In genomic region chr20:372543-373082, GRCh38 we compare ENCODE assay signal across 8 cellular contexts. TPM values are rescaled to one million over a fixed set of nuclear protein-coding genes. Genes with fewer than 3 reads are reported as not detected.
DNase-seq lines count a peak whose midpoint lies in the region; ATAC-seq and TF ChIP-seq lines count a peak whose summit lies in the region.
"Not testable (repeated sequence)": the region's sequence is repeated elsewhere in the genome, so short reads cannot be mapped to it uniquely, and the experiment has no call there.

No MANE protein-coding gene starts in this region.

- peak overlapping the region; percentile 58 for H3K9ac ChIP-seq in PC-3 (ENCODE audit: low read length)

- H3K4me1 ChIP-seq in ACC112 (ENCODE audit: control insufficient read depth, insufficient read depth, low read length, unreplicated experiment), result peaks cover 33% of the 10 kb centered on the region
- peaks cover 52% of the 10 kb centered on the region for H3K4me1 ChIP-seq in PC-3 (ENCODE audit: insufficient read depth, low read length)
- H3K4me1 ChIP-seq in body of pancreas, result peaks cover 45% of the 10 kb centered on the region
- H3K4me1 ChIP-seq in foreskin keratinocyte, result peaks cover 16% of the 10 kb centered on the region
- peaks cover 25% of the 10 kb centered on the region for H3K4me1 ChIP-seq in mesodermal cell (ENCODE audit: control insufficient read depth, insufficient read depth, low read length, poor library complexity, severe bottlenecking)

- POLR2A ChIA-PET in PC-3 (lab: Charles Lee; ENCODE audit: unreplicated experiment), result interaction anchor here (1.4 kb wide), 1 partner anchor 8 kb away, joined by 11 read pairs; the partner anchor contains the start of gene TRIB3

- H3K9me3 ChIP-seq in PC-3 (ENCODE audit: low read length); body of pancreas; mesodermal cell (ENCODE audit: control insufficient read depth, low read length): not testable (repeated sequence)

- not testable (repeated sequence) for H3K36me3 Mint-ChIP-seq in stimulated activated memory B cell treated with anti-CD40 and anti-IgM and Interleukin-4, amounts not matched to agents 10 μg/mL and 1 μg/mL and 100 μg/mL, for 72 hours

- H4K20me1 ChIP-seq in PC-3 (ENCODE audit: low read length), result not testable (repeated sequence)

- H3K27ac ChIP-seq in ACC112 (ENCODE audit: low read depth, low read length), result peak overlapping the region; percentile 85
- H3K27ac ChIP-seq in PC-3 (ENCODE audit: low read length), result peak overlapping the region; percentile 92
- H3K27ac ChIP-seq in body of pancreas, result peak overlapping the region; percentile 73 to 83 (median 80)
- peak overlapping the region; percentile 96 for H3K27ac ChIP-seq in foreskin keratinocyte
- H3K27ac ChIP-seq in mesodermal cell (ENCODE audit: low read depth, low read length, severe bottlenecking), result peak overlapping the region; percentile 87

- TF ChIP-seq CTCF in PC-3 (conservative IDR thresholded peaks at IDR 0.05; ENCODE audit: low read depth, low read length); body of pancreas (IDR thresholded peaks at IDR 0.05); foreskin keratinocyte (conservative IDR thresholded peaks at IDR 0.05): not testable (repeated sequence)

- 92 to 93% methylated on average over 11 of the region's 11 CpGs for WGBS in body of pancreas, 2 donors
- 89 to 96% methylated on average over 9 of the region's 11 CpGs for whole genome bisulfite sequencing in mesodermal cell (ENCODE audit: insufficient coverage in 2 of 2), 2 experiments

- CTCF ChIA-PET in PC-3 (lab: Charles Lee), result interaction anchor here (0.8 to 1.4 kb wide), 3 partner anchors 8 to 16 kb away, joined by 3 to 12 read pairs (median 3); no protein-coding TSS in a partner anchor

- not testable (repeated sequence) for H3K9me2 ChIP-seq in PC-3 (replicated peaks; ENCODE audit: low read length)

- BruUV-seq in PC-3 (replicated peaks; lab: Mats Ljungman, UMichigan), result not testable (repeated sequence)

- not testable (repeated sequence) for H3K27me3 ChIP-seq in ACC112 (ENCODE audit: insufficient read depth, low read length); PC-3 (ENCODE audit: low read length); body of pancreas; foreskin keratinocyte

- H3K36me3 ChIP-seq in ACC112 (ENCODE audit: insufficient read depth, low read length); PC-3 (ENCODE audit: low read depth, low read length); body of pancreas (replicated peaks in 1 of 2; ENCODE audit: insufficient read depth in 1 of 2, low read depth in 2 of 2); mesodermal cell (ENCODE audit: control insufficient read depth, insufficient read depth, low read length): not testable (repeated sequence)

- DNase-seq in PC-3, body of pancreas, foreskin keratinocyte: not testable (repeated sequence)
- peak; percentile 46 for DNase-seq in activated CD4-positive, alpha-beta T cell treated with anti-CD3 and anti-CD28 coated beads for 48 hours

- H3K27ac Mint-ChIP-seq in stimulated activated memory B cell treated with anti-CD40 and anti-IgM and Interleukin-4, amounts not matched to agents 10 μg/mL and 1 μg/mL and 100 μg/mL, for 72 hours, result not testable (repeated sequence)

- not testable (repeated sequence) for H3K4me3 ChIP-seq in ACC112 (ENCODE audit: low read depth, low read length); PC-3 (ENCODE audit: low read length); body of pancreas; mesodermal cell (ENCODE audit: extremely low read depth, insufficient read depth, low read length, poor library complexity, severe bottlenecking)

- intact Hi-C loops in PC-3 (cut with micrococcal nuclease); body of pancreas (cut with DNase I): not testable (repeated sequence)

- H3K4me1 Mint-ChIP-seq in stimulated activated memory B cell treated with anti-CD40 and anti-IgM and Interleukin-4, amounts not matched to agents 10 μg/mL and 1 μg/mL and 100 μg/mL, for 72 hours, result peaks cover 10% of the 10 kb centered on the region

- H3F3A ChIP-seq in PC-3 (ENCODE audit: low read length, unreplicated experiment), result not testable (repeated sequence)

- peak overlapping the region; percentile 65; the same call in 1 of the 2 replicates for H3K4me2 ChIP-seq in PC-3 (ENCODE audit: low read length)

- not testable (repeated sequence) for TF ChIP-seq POLR2A in body of pancreas (IDR thresholded peaks at IDR 0.05)

- H3K9me3 Mint-ChIP-seq in stimulated activated memory B cell treated with anti-CD40 and anti-IgM and Interleukin-4, amounts not matched to agents 10 μg/mL and 1 μg/mL and 100 μg/mL, for 72 hours, result not testable (repeated sequence)

- not testable (repeated sequence) for H3K79me2 ChIP-seq in ACC112 (ENCODE audit: control insufficient read depth, insufficient read depth, low read length, unreplicated experiment); PC-3 (ENCODE audit: low read length)

- peaks cover 18% of the 10 kb centered on the region for H3K27me3 Mint-ChIP-seq in stimulated activated memory B cell treated with anti-CD40 and anti-IgM and Interleukin-4, amounts not matched to agents 10 μg/mL and 1 μg/mL and 100 μg/mL, for 72 hours

- H2AFZ ChIP-seq in ACC112 (ENCODE audit: low read length, unreplicated experiment); PC-3 (ENCODE audit: low read length): not testable (repeated sequence)

- peak; percentile 38 for ATAC-seq in HG02610 (IDR thresholded peaks at IDR 0.05; ENCODE audit: unreplicated experiment)
- ATAC-seq in PC-3, body of pancreas, foreskin keratinocyte: not testable (repeated sequence)
- peak; percentile 41 for ATAC-seq in stimulated activated memory B cell treated with anti-CD40 and anti-IgM and Interleukin-4, amounts not matched to agents 10 μg/mL and 1 μg/mL and 100 μg/mL, for 72 hours

- H3K4me3 Mint-ChIP-seq in stimulated activated memory B cell treated with anti-CD40 and anti-IgM and Interleukin-4, amounts not matched to agents 10 μg/mL and 1 μg/mL and 100 μg/mL, for 72 hours, result not testable (repeated sequence)

RNA-seq across cellular contexts. Expression of gene TRIB3, which starts 7.9 kb away (rescaled TPM):
- total RNA-seq in PC-3 (2014; rRNA removed), result 160 and 193 TPM in 2 replicates
- 10 to 100 TPM; 13.2 to 19.8 TPM for total RNA-seq in body of pancreas
- total RNA-seq in foreskin keratinocyte, result 72.4 and 207 TPM in 2 replicates
- 74.9 and 203 TPM in 2 replicates for polyA plus RNA-seq in foreskin keratinocyte
- polyA plus RNA-seq in mesodermal cell (2013, experiment 1 of 2), result 20.7 TPM
- polyA plus RNA-seq in mesodermal cell (2013, experiment 2 of 2), result 13.8 TPM

RNA-seq across cellular contexts. Expression of gene NRSN2, which starts 25.7 kb away (rescaled TPM):
- 50.7 and 55.7 TPM in 2 replicates for total RNA-seq in PC-3 (2014; rRNA removed)
- total RNA-seq in body of pancreas, result 10 to 100 TPM; 13.8 to 15.6 TPM
- 26.7 and 35.6 TPM in 2 replicates for total RNA-seq in foreskin keratinocyte
- 39.3 and 53.5 TPM in 2 replicates for polyA plus RNA-seq in foreskin keratinocyte
- polyA plus RNA-seq in mesodermal cell (2013, experiment 1 of 2), result 53.5 TPM
- 44.3 TPM for polyA plus RNA-seq in mesodermal cell (2013, experiment 2 of 2)

RNA-seq across cellular contexts. Expression of gene RBCK1, which starts 35.5 kb away (rescaled TPM):
- total RNA-seq in PC-3 (2014; rRNA removed) (115 and 137 TPM in 2 replicates), body of pancreas (10 to 100 TPM; 36.1 to 95.9 TPM), foreskin keratinocyte (81.2 and 198 TPM in 2 replicates)
- 115 and 292 TPM in 2 replicates for polyA plus RNA-seq in foreskin keratinocyte
- 61.7 TPM for polyA plus RNA-seq in mesodermal cell (2013, experiment 1 of 2)
- polyA plus RNA-seq in mesodermal cell (2013, experiment 2 of 2), result 56.2 TPM

RNA-seq across cellular contexts. Expression of gene SOX12, which starts 47.3 kb away (rescaled TPM):
- total RNA-seq in PC-3 (2014; rRNA removed) (13.8 and 18.7 TPM in 2 replicates), body of pancreas (10 to 100 TPM in 1 of 2 donors, 1 to 10 TPM in 1; 6.2 to 17.1 TPM), foreskin keratinocyte (4.7 and 5.1 TPM in 2 replicates)
- polyA plus RNA-seq in foreskin keratinocyte, result 7.1 and 8.2 TPM in 2 replicates
- 42.8 TPM for polyA plus RNA-seq in mesodermal cell (2013, experiment 1 of 2)
- 40.6 TPM for polyA plus RNA-seq in mesodermal cell (2013, experiment 2 of 2)
